In genomic region chr18:9802774-9803697, GRCh38 we compare ENCODE assay signal across 11 cellular contexts.
A peak's percentile ranks its signal among the peaks of the same experiment; 100 is the strongest.
DNase-seq lines count a peak whose midpoint lies in the region; TF ChIP-seq lines count a peak whose summit lies in the region.
"Had no signal": no experiment of that assay in that cellular context is flagged by ENCODE, and none has a peak within 500 bp of the region (broad histone marks: within the 10 kb centered on the region; RNA-seq: fewer than 3 reads in every experiment).

No MANE protein-coding gene starts in this region.

- H3K9ac ChIP-seq in neural cell (ENCODE audit: low read length): no peak overlapping the region

- intact Hi-C loops in A673 (cut with micrococcal nuclease; ENCODE audit: unreplicated experiment): no loop called here
- intact Hi-C loops in dendritic cell treated with granulocyte-macrophage colony-stimulating factor and Interleukin-4, amounts not matched to agents 40 ng/mL and 50 ng/mL, for 4 days (cut with micrococcal nuclease): no loop called here

- H3K9me2 ChIP-seq in neural cell (ENCODE audit: insufficient read depth, low read length): no peaks in the 10 kb centered on the region

- peaks cover under 1% of the 10 kb centered on the region for H3F3A ChIP-seq in neural cell (ENCODE audit: insufficient read depth, low read length, poor library complexity, severe bottlenecking)

- H3K9me3 ChIP-seq in A673 (ENCODE audit: low read depth, low read length, poor library complexity, severe bottlenecking) (no peaks in the 10 kb centered on the region), neural cell (ENCODE audit: low read length) (peaks cover 4% of the 10 kb centered on the region)

- no peaks in the 10 kb centered on the region for H3K9me3 Mint-ChIP-seq in dendritic cell treated with granulocyte-macrophage colony-stimulating factor and Interleukin-4, amounts not matched to agents 40 ng/mL and 50 ng/mL, for 4 days

- no peak overlapping the region for H3K4me2 ChIP-seq in neural cell (ENCODE audit: low read length)

- H3K27me3 ChIP-seq in A673 (replicated peaks; ENCODE audit: insufficient read depth, low read depth, low read length, poor library complexity) (no peaks in the 10 kb centered on the region), neural cell (ENCODE audit: insufficient read depth, low read depth, low read length) (no peaks in the 10 kb centered on the region)

- no peaks in the 10 kb centered on the region for H4K20me1 ChIP-seq in neural cell (ENCODE audit: insufficient read depth)

- peak overlapping the region; percentile 9 for H3K27ac Mint-ChIP-seq in dendritic cell treated with granulocyte-macrophage colony-stimulating factor and Interleukin-4, amounts not matched to agents 40 ng/mL and 50 ng/mL, for 4 days

- POLR2A ChIA-PET in A673 (lab: Charles Lee; ENCODE audit: low non-redundant PET): no interaction called here

- DNase-seq in A673 (ENCODE audit: low spot score) (peak; percentile 37), NCI-H2227 (lab: John Stamatoyannopoulos, UW; ENCODE audit: unreplicated experiment) (peak; percentile 72), HT-29 (ENCODE audit: low spot score) (no peak), occipital lobe (lab: John Stamatoyannopoulos, UW) (no peak), NOMO-1 (lab: John Stamatoyannopoulos, UW; ENCODE audit: unreplicated experiment in 2 of 2) (no peak), NCI-H446 treated with DMSO at 0.1 percent for 48 hours (lab: John Stamatoyannopoulos, UW) (no peak)
- DNase-seq: activated gamma-delta T cell treated with Interleukin-2 at 50 U/mL for 16 hours, GDM1, NCI-H2171 had no signal

- H3K27ac ChIP-seq in A673 (ENCODE audit: low read depth, low read length, poor library complexity, severe bottlenecking): no peak overlapping the region
- no peak overlapping the region for H3K27ac ChIP-seq in neural cell (ENCODE audit: low read length)

- H2AFZ ChIP-seq in neural cell (ENCODE audit: low read depth, low read length): no peak overlapping the region

- H3K4me3 Mint-ChIP-seq in dendritic cell treated with granulocyte-macrophage colony-stimulating factor and Interleukin-4, amounts not matched to agents 40 ng/mL and 50 ng/mL, for 4 days: no peak overlapping the region

- TF ChIP-seq CTCF in A673 (conservative IDR thresholded peaks at IDR 0.05; ENCODE audit: low read depth, low read length): no peak
- TF ChIP-seq CTCF in neural cell (IDR thresholded peaks at IDR 0.05; ENCODE audit: poor library complexity, severe bottlenecking): no peak

- H3K79me2 ChIP-seq in neural cell (replicated peaks; ENCODE audit: insufficient read depth, low read length): no peaks in the 10 kb centered on the region

- BruUV-seq in A673 (replicated peaks; lab: Mats Ljungman, UMichigan): no TSS peak

- H3K27me3 Mint-ChIP-seq in dendritic cell treated with granulocyte-macrophage colony-stimulating factor and Interleukin-4, amounts not matched to agents 40 ng/mL and 50 ng/mL, for 4 days: no peaks in the 10 kb centered on the region

- CTCF ChIA-PET in A673 (lab: Charles Lee): no interaction called here

- no peak for TF ChIP-seq EP300 in neural cell (conservative IDR thresholded peaks at IDR 0.05; ENCODE audit: poor library complexity, severe bottlenecking)

- peaks cover 38% of the 10 kb centered on the region for H3K4me1 Mint-ChIP-seq in dendritic cell treated with granulocyte-macrophage colony-stimulating factor and Interleukin-4, amounts not matched to agents 40 ng/mL and 50 ng/mL, for 4 days (ENCODE audit: low read depth)

- peaks cover 23% of the 10 kb centered on the region for H3K4me1 ChIP-seq in A673 (ENCODE audit: insufficient read depth, low read length, poor library complexity, severe bottlenecking)

- no peak for TF ChIP-seq RAD21 in neural cell (conservative IDR thresholded peaks at IDR 0.05)

- no peaks in the 10 kb centered on the region for H3K36me3 ChIP-seq in A673 (ENCODE audit: insufficient read depth, low read length, poor library complexity, severe bottlenecking)
- H3K36me3 ChIP-seq in neural cell (ENCODE audit: insufficient read depth, low read length): no peaks in the 10 kb centered on the region

- H3K36me3 Mint-ChIP-seq in dendritic cell treated with granulocyte-macrophage colony-stimulating factor and Interleukin-4, amounts not matched to agents 40 ng/mL and 50 ng/mL, for 4 days (ENCODE audit: low read depth): peaks cover 84% of the 10 kb centered on the region

- H3K4me3 ChIP-seq in A673 (ENCODE audit: low read depth, low read length, poor library complexity, severe bottlenecking) (no peak overlapping the region), neural cell (ENCODE audit: low read length) (no peak overlapping the region)

TF ChIP-seq in neural cell, 6 proteins besides CTCF, POLR2A, EP300 and RAD21:
- TF ChIP-seq TAF1 (IDR thresholded peaks at IDR 0.05; ENCODE audit: low read depth) (no peak), MXI1 (conservative IDR thresholded peaks at IDR 0.05; ENCODE audit: poor library complexity, severe bottlenecking) (no peak), REST (IDR thresholded peaks at IDR 0.05; ENCODE audit: borderline replicate concordance) (no peak), EZH2 (IDR thresholded peaks at IDR 0.05; ENCODE audit: borderline replicate concordance, insufficient read depth, low read length, poor library complexity, severe bottlenecking) (no peak), SMC3 (conservative IDR thresholded peaks at IDR 0.05; ENCODE audit: poor library complexity) (no peak), POLR2AphosphoS5 (IDR thresholded peaks at IDR 0.05) (peak; percentile 58)

Comparison
In these comparisons a context has a peak if more than half of its experiments do, and no peak if none do; other contexts are left out.
1. DNase-seq: peak in A673 (single experiment) and NCI-H2227 (single experiment); none in HT-29 (single experiment), occipital lobe (single experiment), NOMO-1 (0 of 2) and NCI-H446 treated with DMSO at 0.1 percent for 48 hours (single experiment).